ENCODE assay signal across 9 cellular contexts in the genomic region with DNA sequence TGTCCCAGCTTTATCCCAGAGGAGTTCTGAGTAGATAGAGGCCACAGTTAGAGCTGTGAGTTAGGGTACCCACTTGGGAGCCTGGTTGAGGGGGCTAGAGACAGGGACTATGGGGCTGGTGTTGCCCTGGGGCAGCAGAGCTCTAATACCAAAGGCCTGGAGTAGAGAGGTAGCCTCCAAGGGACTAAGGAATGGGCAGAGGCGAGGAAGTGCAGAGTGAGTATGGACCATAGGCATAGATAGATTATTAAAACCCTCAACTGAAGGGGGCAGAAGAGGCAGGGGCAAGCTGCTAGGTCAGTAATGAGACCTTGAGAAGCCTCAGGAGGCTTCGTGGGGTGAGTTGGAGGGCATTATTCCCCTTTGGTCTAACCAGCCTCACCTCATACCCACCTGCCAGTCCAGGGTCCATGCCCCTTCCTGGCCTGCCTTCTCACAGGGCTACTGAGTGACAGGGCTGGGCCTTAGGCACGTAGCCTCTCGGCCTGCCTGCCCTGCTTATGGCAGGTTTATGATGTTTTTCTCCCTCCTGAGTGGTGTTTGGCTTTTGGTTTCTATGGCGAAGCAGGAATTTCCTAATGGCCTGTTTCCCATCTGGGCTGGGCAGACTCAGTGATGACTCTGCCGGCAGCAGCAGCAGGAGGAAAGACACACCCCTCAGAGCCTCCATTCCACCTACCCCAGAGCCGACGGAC. TPM values are rescaled to one million over a fixed set of nuclear protein-coding genes. Genes with fewer than 3 reads are reported as not detected.
DNase-seq lines count a peak whose midpoint lies in the region; ATAC-seq, FAIRE-seq and TF ChIP-seq lines count a peak whose summit lies in the region.
"Had no signal": no experiment of that assay in that cellular context is flagged by ENCODE, and none has a peak within 500 bp of the region (broad histone marks: within the 10 kb centered on the region; RNA-seq: fewer than 3 reads in every experiment).

No MANE protein-coding gene starts in this region.

- no peak overlapping the region for H2BK120ac ChIP-seq in H9 (ENCODE audit: low read depth, low read length, poor library complexity, severe bottlenecking)

- no peaks in the 10 kb centered on the region for H3K36me3 ChIP-seq in small intestine (ENCODE audit: control insufficient read depth in 2 of 2, insufficient read depth in 2 of 2, low read length in 2 of 2)

- no peak overlapping the region for H3K4ac ChIP-seq in H9 (ENCODE audit: low read depth, low read length)

- H3K23me2 ChIP-seq in H9 (ENCODE audit: insufficient read length, low read depth, low read length, poor library complexity, severe bottlenecking): no peaks in the 10 kb centered on the region

- no peak overlapping the region for H4K8ac ChIP-seq in H9 (replicated peaks; ENCODE audit: insufficient read length, low read depth, low read length)

- no peak overlapping the region for H3K23ac ChIP-seq in H9 (ENCODE audit: insufficient read length, low read depth, low read length)

- H3K27me3 ChIP-seq in H9 (ENCODE audit: insufficient read depth, low read length): no peaks in the 10 kb centered on the region
- H3K27me3 ChIP-seq in small intestine (ENCODE audit: control insufficient read depth in 2 of 2, insufficient read depth in 2 of 2, low read length in 2 of 2): no peaks in the 10 kb centered on the region

- H3K27me3 Mint-ChIP-seq in H9 (ENCODE audit: low read depth): no peaks in the 10 kb centered on the region; the same call in none of the 2 replicates

- H3K4me3 ChIP-seq in small intestine (ENCODE audit: low read depth in 1 of 2, low read length in 2 of 2): no peak overlapping the region

- H3K9ac ChIP-seq in H9 (ENCODE audit: extremely low read depth, insufficient read length, low read length): no peak overlapping the region

- ATAC-seq in GM19397 (IDR thresholded peaks at IDR 0.05; ENCODE audit: unreplicated experiment): no peak

- H3K36me3 Mint-ChIP-seq in H9 (ENCODE audit: insufficient read depth in 1 of 3, low read depth in 3 of 3): 0 out of 7 replicates have a peak, but pooled peaks cover 0 to 1% (median 0%) of the 10 kb centered on the region in 3 experiments

- H3K79me2 ChIP-seq in H9 (ENCODE audit: insufficient read depth, low read length): no peaks in the 10 kb centered on the region

- no peak overlapping the region for H2AK5ac ChIP-seq in H9 (ENCODE audit: insufficient read length, low read length)

- no peak overlapping the region for H3K56ac ChIP-seq in H9 (ENCODE audit: insufficient read length, low read depth, low read length)

- H3K4me1 Mint-ChIP-seq in H9: peaks cover 15 to 17% of the 10 kb centered on the region in 2 experiments

- peak; percentile 28 for DNase-seq in H9
- peak; percentile 34 for DNase-seq in iPS-NIHi7 (ENCODE audit: extremely low spot score)
- peak; percentile 80 for DNase-seq in small intestine
- no peak for DNase-seq in NCI-H82 (lab: John Stamatoyannopoulos, UW)
- no peak for DNase-seq in foreskin melanocyte
- no peak for DNase-seq in stimulated activated naive CD4-positive, alpha-beta T cell (lab: John Stamatoyannopoulos, UW)

- H2BK12ac ChIP-seq in H9 (ENCODE audit: insufficient read length, low read depth, low read length): no peak overlapping the region

- H3K18ac ChIP-seq in H9 (ENCODE audit: insufficient read length, low read depth, low read length): no peak overlapping the region

- H3T11ph ChIP-seq in H9 (ENCODE audit: low read length): no peak overlapping the region

- WGBS in H9 (ENCODE audit: extremely low coverage, insufficient read length, low lambda C conversion rate): no CpG with 5 or more reads among the region's 8 CpGs
- 19 to 32% (median 29%) methylated on average over 8 of the region's 8 CpGs for WGBS in small intestine, 3 donors

- H2BK20ac ChIP-seq in H9 (ENCODE audit: low read depth, low read length, poor library complexity, severe bottlenecking): no peak overlapping the region

- TF ChIP-seq CTCF in H9 (conservative IDR thresholded peaks at IDR 0.05): no peak

- no peak overlapping the region for H2BK15ac ChIP-seq in H9 (ENCODE audit: low read depth, low read length)

- no peak overlapping the region for H4K91ac ChIP-seq in H9 (ENCODE audit: insufficient read length, low read depth, low read length)

- no peaks in the 10 kb centered on the region for H3K9me3 Mint-ChIP-seq in H9

- H3K4me3 Mint-ChIP-seq in H9: no peak overlapping the region

- no peak overlapping the region for H4K5ac ChIP-seq in H9 (ENCODE audit: insufficient read length, low read depth, low read length)

- FAIRE-seq in small intestine (lab: Jason Lieb, UNC): no peak
- FAIRE-seq: H1 had no signal

- H4K20me1 ChIP-seq in H9 (ENCODE audit: control insufficient read depth, insufficient read depth, insufficient read length): peaks cover 5% of the 10 kb centered on the region

- no peaks in the 10 kb centered on the region for H3K79me1 ChIP-seq in H9 (ENCODE audit: insufficient read depth, low read depth, low read length, poor library complexity, severe bottlenecking)

- H3K27ac Mint-ChIP-seq in H9: no peak overlapping the region

- H2BK5ac ChIP-seq in H9 (ENCODE audit: insufficient read length, low read length): no peak overlapping the region

- H3K14ac ChIP-seq in H9 (ENCODE audit: insufficient read depth, low read length): no peak overlapping the region

- H3K27ac ChIP-seq in H9 (ENCODE audit: insufficient read length, low read depth, low read length): no peak overlapping the region
- H3K27ac ChIP-seq in angular gyrus (ENCODE audit: low read depth, low read length): peak overlapping the region; percentile 56
- H3K27ac ChIP-seq in small intestine (ENCODE audit: low read depth in 1 of 2, low read length in 1 of 2): peak overlapping the region; percentile 45 to 88

- H2AFZ ChIP-seq in H9 (ENCODE audit: low read length): no peak overlapping the region

- H3K4me1 ChIP-seq in H9 (ENCODE audit: insufficient read depth, low read length) (no peaks in the 10 kb centered on the region), small intestine (ENCODE audit: control insufficient read depth in 2 of 2, insufficient read depth in 1 of 2, low read depth in 1 of 2, low read length in 1 of 2) (peaks cover 0 to 12% of the 10 kb centered on the region in 2 donors)

- H3K9me3 ChIP-seq in H9 (ENCODE audit: control insufficient read depth, low read depth, low read length) (no peaks in the 10 kb centered on the region), small intestine (ENCODE audit: control insufficient read depth, low read depth) (no peaks in the 10 kb centered on the region)

- no peak overlapping the region for H3K4me2 ChIP-seq in H9 (ENCODE audit: insufficient read depth, insufficient read length, low read length)

RNA-seq across cellular contexts. Expression of gene PDLIM4, which starts 8.0 kb away (rescaled TPM):
- total RNA-seq in H9 (2021): 7.6 and 12.2 TPM in 2 replicates
- 10 to 100 TPM in 1 of 3 donors, 1 to 10 TPM in 2; 2.5 to 14.2 (median 5.9) TPM for polyA plus RNA-seq in small intestine

RNA-seq across cellular contexts. Expression of gene SLC22A4, which starts 28.7 kb away (rescaled TPM):
- total RNA-seq in H9 (2021): 0.70 and 0.72 TPM in 2 replicates
- 1 to 10 TPM; 1.5 to 5.7 (median 4.2) TPM for polyA plus RNA-seq in small intestine

RNA-seq across cellular contexts. Expression of gene P4HA2, which starts 37.8 kb away (rescaled TPM):
- 15.1 and 15.3 TPM in 2 replicates for total RNA-seq in H9 (2021)
- 10 to 100 TPM; 15.7 to 24.8 (median 19.1) TPM for polyA plus RNA-seq in small intestine

Comparison
In these comparisons a context has a peak if more than half of its experiments do, and no peak if none do; other contexts are left out.
1. DNase-seq: peak in H9 (single experiment), iPS-NIHi7 (single experiment) and small intestine (single experiment); none in NCI-H82 (single experiment), foreskin melanocyte (single experiment) and stimulated activated naive CD4-positive, alpha-beta T cell (0 of 6).